ENCODE assay signal across 1 cellular context in the genomic region with DNA sequence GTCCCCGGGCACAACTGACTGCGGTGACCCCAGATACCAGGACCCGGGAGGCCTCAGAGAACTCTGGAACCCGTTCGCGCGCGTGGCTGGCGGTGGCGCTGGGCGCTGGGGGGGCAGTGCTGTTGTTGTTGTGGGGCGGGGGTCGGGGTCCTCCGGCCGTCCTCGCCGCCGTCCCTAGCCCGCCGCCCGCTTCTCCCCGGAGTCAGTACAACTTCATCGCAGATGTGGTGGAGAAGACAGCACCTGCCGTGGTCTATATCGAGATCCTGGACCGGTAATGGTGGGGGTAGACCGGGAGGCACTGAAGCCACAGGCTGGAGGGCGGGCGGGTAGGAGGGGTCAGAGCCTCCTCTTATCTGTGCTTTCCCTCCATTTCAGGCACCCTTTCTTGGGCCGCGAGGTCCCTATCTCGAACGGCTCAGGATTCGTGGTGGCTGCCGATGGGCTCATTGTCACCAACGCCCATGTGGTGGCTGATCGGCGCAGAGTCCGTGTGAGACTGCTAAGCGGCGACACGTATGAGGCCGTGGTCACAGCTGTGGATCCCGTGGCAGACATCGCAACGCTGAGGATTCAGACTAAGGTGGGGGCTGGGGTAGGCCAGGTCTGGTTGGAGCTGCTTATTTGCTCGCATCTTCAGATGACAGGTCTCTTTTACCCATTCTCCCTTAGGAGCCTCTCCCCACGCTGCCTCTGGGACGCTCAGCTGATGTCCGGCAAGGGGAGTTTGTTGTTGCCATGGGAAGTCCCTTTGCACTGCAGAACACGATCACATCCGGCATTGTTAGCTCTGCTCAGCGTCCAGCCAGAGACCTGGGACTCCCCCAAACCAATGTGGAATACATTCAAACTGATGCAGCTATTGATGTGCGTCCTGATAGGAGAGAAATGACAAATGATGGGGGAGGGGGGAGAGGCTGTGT.
TF ChIP-seq lines count a peak whose summit lies in the region.

No MANE protein-coding gene starts in this region.

TF ChIP-seq in K562, 482 proteins besides CTCF, POLR2A, EP300 and RAD21 (continued from another document and continues in another):
- TF ChIP-seq, protein P1, sequence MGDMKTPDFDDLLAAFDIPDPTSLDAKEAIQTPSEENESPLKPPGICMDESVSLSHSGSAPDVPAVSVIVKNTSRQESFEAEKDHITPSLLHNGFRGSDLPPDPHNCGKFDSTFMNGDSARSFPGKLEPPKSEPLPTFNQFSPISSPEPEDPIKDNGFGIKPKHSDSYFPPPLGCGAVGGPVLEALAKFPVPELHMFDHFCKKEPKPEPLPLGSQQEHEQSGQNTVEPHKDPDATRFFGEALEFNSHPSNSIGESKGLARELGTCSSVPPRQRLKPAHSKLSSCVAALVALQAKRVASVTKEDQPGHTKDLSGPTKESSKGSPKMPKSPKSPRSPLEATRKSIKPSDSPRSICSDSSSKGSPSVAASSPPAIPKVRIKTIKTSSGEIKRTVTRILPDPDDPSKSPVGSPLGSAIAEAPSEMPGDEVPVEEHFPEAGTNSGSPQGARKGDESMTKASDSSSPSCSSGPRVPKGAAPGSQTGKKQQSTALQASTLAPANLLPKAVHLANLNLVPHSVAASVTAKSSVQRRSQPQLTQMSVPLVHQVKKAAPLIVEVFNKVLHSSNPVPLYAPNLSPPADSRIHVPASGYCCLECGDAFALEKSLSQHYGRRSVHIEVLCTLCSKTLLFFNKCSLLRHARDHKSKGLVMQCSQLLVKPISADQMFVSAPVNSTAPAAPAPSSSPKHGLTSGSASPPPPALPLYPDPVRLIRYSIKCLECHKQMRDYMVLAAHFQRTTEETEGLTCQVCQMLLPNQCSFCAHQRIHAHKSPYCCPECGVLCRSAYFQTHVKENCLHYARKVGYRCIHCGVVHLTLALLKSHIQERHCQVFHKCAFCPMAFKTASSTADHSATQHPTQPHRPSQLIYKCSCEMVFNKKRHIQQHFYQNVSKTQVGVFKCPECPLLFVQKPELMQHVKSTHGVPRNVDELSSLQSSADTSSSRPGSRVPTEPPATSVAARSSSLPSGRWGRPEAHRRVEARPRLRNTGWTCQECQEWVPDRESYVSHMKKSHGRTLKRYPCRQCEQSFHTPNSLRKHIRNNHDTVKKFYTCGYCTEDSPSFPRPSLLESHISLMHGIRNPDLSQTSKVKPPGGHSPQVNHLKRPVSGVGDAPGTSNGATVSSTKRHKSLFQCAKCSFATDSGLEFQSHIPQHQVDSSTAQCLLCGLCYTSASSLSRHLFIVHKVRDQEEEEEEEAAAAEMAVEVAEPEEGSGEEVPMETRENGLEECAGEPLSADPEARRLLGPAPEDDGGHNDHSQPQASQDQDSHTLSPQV (IDR thresholded peaks at IDR 0.05): peak; percentile 91
- TF ChIP-seq L3MBTL2 (IDR thresholded peaks at IDR 0.05) (peak; percentile 98), RCOR1 (IDR thresholded peaks at IDR 0.05; ENCODE audit: borderline replicate concordance in 1 of 2, low read depth in 2 of 2, low read length in 2 of 2) (peak; percentile 7 to 79; a peak in 3 of 4 replicates), NCOR1 (IDR thresholded peaks at IDR 0.05) (peak; percentile 88), CCAR2 (IDR thresholded peaks at IDR 0.05; ENCODE audit: low read depth, low read length) (no peak), ZNF444 (CRISPR knock-in tag; IDR thresholded peaks at IDR 0.05) (no peak), ZNF212 (CRISPR knock-in tag; IDR thresholded peaks at IDR 0.05) (no peak), ZEB2 (IDR thresholded peaks at IDR 0.05) (no peak), MCM3 (IDR thresholded peaks at IDR 0.05) (no peak), NR2F6 (CRISPR knock-in tag; IDR thresholded peaks at IDR 0.05) (no peak), CCNT2 (IDR thresholded peaks at IDR 0.05; ENCODE audit: borderline replicate concordance, extremely low read depth, insufficient read length, low read depth, low read length) (peak; percentile 53), RFX7 (CRISPR knock-in tag; IDR thresholded peaks at IDR 0.05) (no peak), POLR2AphosphoS5 (IDR thresholded peaks at IDR 0.05; ENCODE audit: control insufficient read depth, insufficient read depth, low read depth, low read length) (peak; percentile 87; the same call in 1 of the 2 replicates), HMG20A (CRISPR knock-in tag; conservative IDR thresholded peaks at IDR 0.05) (no peak), SMARCC2 (IDR thresholded peaks at IDR 0.05; ENCODE audit: low read depth) (peak; percentile 42), GTF2A2 (tag; IDR thresholded peaks at IDR 0.05) (no peak), MAFK (IDR thresholded peaks at IDR 0.05; ENCODE audit: low read length) (no peak), KDM5B (IDR thresholded peaks at IDR 0.05; ENCODE audit: insufficient replicate concordance, low read depth, low read length) (peak; percentile 46), TCF7 (IDR thresholded peaks at IDR 0.05; ENCODE audit: borderline replicate concordance) (no peak), RBFOX2 (IDR thresholded peaks at IDR 0.05; ENCODE audit: low read depth, low read length) (peak; percentile 54; the same call in 1 of the 2 replicates), DMBX1 (CRISPR knock-in tag; IDR thresholded peaks at IDR 0.05; ENCODE audit: borderline replicate concordance) (no peak; the same call in 1 of the 2 replicates)
- TF ChIP-seq, protein P2, sequence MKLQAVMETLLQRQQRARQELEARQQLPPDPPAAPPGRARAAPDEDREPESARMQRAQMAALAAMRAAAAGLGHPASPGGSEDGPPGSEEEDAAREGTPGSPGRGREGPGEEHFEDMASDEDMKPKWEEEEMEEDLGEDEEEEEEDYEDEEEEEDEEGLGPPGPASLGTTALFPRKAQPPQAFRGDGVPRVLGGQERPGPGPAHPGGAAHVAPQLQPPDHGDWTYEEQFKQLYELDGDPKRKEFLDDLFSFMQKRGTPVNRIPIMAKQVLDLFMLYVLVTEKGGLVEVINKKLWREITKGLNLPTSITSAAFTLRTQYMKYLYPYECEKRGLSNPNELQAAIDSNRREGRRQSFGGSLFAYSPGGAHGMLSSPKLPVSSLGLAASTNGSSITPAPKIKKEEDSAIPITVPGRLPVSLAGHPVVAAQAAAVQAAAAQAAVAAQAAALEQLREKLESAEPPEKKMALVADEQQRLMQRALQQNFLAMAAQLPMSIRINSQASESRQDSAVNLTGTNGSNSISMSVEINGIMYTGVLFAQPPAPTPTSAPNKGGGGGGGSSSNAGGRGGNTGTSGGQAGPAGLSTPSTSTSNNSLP (IDR thresholded peaks at IDR 0.05; ENCODE audit: borderline replicate concordance, low read depth, low read length): no peak
- TF ChIP-seq, protein P3, sequence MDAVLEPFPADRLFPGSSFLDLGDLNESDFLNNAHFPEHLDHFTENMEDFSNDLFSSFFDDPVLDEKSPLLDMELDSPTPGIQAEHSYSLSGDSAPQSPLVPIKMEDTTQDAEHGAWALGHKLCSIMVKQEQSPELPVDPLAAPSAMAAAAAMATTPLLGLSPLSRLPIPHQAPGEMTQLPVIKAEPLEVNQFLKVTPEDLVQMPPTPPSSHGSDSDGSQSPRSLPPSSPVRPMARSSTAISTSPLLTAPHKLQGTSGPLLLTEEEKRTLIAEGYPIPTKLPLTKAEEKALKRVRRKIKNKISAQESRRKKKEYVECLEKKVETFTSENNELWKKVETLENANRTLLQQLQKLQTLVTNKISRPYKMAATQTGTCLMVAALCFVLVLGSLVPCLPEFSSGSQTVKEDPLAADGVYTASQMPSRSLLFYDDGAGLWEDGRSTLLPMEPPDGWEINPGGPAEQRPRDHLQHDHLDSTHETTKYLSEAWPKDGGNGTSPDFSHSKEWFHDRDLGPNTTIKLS (IDR thresholded peaks at IDR 0.05; ENCODE audit: borderline replicate concordance, low read depth): peak; percentile 66; the same call in 1 of the 2 replicates
- TF ChIP-seq, protein P4, sequence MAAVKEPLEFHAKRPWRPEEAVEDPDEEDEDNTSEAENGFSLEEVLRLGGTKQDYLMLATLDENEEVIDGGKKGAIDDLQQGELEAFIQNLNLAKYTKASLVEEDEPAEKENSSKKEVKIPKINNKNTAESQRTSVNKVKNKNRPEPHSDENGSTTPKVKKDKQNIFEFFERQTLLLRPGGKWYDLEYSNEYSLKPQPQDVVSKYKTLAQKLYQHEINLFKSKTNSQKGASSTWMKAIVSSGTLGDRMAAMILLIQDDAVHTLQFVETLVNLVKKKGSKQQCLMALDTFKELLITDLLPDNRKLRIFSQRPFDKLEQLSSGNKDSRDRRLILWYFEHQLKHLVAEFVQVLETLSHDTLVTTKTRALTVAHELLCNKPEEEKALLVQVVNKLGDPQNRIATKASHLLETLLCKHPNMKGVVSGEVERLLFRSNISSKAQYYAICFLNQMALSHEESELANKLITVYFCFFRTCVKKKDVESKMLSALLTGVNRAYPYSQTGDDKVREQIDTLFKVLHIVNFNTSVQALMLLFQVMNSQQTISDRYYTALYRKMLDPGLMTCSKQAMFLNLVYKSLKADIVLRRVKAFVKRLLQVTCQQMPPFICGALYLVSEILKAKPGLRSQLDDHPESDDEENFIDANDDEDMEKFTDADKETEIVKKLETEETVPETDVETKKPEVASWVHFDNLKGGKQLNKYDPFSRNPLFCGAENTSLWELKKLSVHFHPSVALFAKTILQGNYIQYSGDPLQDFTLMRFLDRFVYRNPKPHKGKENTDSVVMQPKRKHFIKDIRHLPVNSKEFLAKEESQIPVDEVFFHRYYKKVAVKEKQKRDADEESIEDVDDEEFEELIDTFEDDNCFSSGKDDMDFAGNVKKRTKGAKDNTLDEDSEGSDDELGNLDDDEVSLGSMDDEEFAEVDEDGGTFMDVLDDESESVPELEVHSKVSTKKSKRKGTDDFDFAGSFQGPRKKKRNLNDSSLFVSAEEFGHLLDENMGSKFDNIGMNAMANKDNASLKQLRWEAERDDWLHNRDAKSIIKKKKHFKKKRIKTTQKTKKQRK (IDR thresholded peaks at IDR 0.05; ENCODE audit: borderline replicate concordance, low read depth, low read length): no peak
- TF ChIP-seq, protein P5, sequence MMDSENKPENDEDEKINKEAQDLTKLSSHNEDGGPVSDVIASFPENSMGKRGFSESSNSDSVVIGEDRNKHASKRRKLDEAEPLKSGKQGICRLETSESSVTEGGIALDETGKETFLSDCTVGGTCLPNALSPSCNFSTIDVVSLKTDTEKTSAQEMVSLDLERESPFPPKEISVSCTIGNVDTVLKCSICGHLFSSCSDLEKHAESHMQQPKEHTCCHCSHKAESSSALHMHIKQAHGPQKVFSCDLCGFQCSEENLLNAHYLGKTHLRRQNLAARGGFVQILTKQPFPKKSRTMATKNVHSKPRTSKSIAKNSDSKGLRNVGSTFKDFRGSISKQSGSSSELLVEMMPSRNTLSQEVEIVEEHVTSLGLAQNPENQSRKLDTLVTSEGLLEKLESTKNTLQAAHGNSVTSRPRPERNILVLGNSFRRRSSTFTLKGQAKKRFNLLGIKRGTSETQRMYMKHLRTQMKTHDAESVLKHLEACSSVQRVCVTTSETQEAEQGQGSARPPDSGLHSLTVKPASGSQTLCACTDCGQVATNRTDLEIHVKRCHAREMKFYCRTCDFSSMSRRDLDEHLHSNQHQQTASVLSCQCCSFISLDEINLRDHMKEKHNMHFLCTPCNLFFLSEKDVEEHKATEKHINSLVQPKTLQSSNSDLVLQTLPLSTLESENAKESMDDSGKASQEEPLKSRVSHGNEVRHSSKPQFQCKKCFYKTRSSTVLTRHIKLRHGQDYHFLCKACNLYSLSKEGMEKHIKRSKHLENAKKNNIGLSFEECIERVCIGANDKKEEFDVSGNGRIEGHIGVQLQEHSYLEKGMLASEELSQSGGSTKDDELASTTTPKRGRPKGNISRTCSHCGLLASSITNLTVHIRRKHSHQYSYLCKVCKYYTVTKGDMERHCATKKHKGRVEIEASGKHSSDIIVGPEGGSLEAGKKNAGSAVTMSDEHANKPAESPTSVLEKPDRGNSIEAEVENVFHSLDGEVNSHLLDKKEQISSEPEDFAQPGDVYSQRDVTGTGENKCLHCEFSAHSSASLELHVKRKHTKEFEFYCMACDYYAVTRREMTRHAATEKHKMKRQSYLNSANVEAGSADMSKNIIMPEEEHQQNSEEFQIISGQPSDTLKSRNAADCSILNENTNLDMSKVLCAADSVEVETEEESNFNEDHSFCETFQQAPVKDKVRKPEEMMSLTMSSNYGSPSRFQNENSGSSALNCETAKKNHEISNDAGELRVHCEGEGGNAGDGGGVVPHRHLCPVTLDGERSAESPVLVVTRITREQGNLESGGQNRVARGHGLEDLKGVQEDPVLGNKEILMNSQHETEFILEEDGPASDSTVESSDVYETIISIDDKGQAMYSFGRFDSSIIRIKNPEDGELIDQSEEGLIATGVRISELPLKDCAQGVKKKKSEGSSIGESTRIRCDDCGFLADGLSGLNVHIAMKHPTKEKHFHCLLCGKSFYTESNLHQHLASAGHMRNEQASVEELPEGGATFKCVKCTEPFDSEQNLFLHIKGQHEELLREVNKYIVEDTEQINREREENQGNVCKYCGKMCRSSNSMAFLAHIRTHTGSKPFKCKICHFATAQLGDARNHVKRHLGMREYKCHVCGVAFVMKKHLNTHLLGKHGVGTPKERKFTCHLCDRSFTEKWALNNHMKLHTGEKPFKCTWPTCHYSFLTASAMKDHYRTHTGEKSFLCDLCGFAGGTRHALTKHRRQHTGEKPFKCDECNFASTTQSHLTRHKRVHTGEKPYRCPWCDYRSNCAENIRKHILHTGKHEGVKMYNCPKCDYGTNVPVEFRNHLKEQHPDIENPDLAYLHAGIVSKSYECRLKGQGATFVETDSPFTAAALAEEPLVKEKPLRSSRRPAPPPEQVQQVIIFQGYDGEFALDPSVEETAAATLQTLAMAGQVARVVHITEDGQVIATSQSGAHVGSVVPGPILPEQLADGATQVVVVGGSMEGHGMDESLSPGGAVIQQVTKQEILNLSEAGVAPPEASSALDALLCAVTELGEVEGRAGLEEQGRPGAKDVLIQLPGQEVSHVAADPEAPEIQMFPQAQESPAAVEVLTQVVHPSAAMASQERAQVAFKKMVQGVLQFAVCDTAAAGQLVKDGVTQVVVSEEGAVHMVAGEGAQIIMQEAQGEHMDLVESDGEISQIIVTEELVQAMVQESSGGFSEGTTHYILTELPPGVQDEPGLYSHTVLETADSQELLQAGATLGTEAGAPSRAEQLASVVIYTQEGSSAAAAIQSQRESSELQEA (IDR thresholded peaks at IDR 0.05; ENCODE audit: low read depth): no peak
- TF ChIP-seq, protein P6, sequence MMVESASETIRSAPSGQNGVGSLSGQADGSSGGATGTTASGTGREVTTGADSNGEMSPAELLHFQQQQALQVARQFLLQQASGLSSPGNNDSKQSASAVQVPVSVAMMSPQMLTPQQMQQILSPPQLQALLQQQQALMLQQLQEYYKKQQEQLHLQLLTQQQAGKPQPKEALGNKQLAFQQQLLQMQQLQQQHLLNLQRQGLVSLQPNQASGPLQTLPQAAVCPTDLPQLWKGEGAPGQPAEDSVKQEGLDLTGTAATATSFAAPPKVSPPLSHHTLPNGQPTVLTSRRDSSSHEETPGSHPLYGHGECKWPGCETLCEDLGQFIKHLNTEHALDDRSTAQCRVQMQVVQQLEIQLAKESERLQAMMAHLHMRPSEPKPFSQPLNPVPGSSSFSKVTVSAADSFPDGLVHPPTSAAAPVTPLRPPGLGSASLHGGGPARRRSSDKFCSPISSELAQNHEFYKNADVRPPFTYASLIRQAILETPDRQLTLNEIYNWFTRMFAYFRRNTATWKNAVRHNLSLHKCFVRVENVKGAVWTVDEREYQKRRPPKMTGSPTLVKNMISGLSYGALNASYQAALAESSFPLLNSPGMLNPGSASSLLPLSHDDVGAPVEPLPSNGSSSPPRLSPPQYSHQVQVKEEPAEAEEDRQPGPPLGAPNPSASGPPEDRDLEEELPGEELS (CRISPR knock-in tag; IDR thresholded peaks at IDR 0.05; ENCODE audit: borderline replicate concordance): no peak
